ENCODE assay signal across 16 cellular contexts in genomic region chr2:240422683-240423329, GRCh38. TPM values are rescaled to one million over a fixed set of nuclear protein-coding genes. Genes with fewer than 3 reads are reported as not detected.
DNase-seq lines count a peak whose midpoint lies in the region; ATAC-seq and TF ChIP-seq lines count a peak whose summit lies in the region.
"Had no signal": no experiment of that assay in that cellular context is flagged by ENCODE, and none has a peak within 500 bp of the region (broad histone marks: within the 10 kb centered on the region; RNA-seq: fewer than 3 reads in every experiment).

No MANE protein-coding gene starts in this region.

- H3K9me3 ChIP-seq in osteoblast (ENCODE audit: low read depth, low read length), result peaks cover 3% of the 10 kb centered on the region

- no peak overlapping the region for H3K4me2 ChIP-seq in osteoblast (ENCODE audit: insufficient read depth, low read length)
- H3K4me2 ChIP-seq: A549, GM23338 had no signal

- no peaks in the 10 kb centered on the region for H3K36me3 ChIP-seq in osteoblast (ENCODE audit: insufficient read depth, low read length)
- H3K36me3 ChIP-seq: HAP-1 had no signal

- H4K20me1 ChIP-seq in osteoblast (ENCODE audit: insufficient read depth, low read length), result no peaks in the 10 kb centered on the region

- H3K27me3 ChIP-seq in osteoblast (ENCODE audit: insufficient read depth, low read length), result no peaks in the 10 kb centered on the region

- H3K4me3 ChIP-seq in coronary artery, result no peak overlapping the region
- H3K4me3 ChIP-seq in osteoblast (ENCODE audit: insufficient read depth, low read length), result no peak overlapping the region
- H3K4me3 ChIP-seq: A549, GM23338, HAP-1 had no signal

- no peak overlapping the region for H2AFZ ChIP-seq in osteoblast (ENCODE audit: low read length)
- H2AFZ ChIP-seq: GM23338 had no signal

- no peak overlapping the region for H3K27ac ChIP-seq in coronary artery
- H3K27ac ChIP-seq in osteoblast (ENCODE audit: low read depth, low read length), result no peak overlapping the region
- H3K27ac ChIP-seq: A549, HL-60 had no signal

- H3K79me2 ChIP-seq in osteoblast (ENCODE audit: insufficient read depth, low read length), result no peaks in the 10 kb centered on the region

- DNase-seq in coronary artery (ENCODE audit: low spot score), result peak; percentile 21
- DNase-seq in islet precursor cell, result peak; percentile 14
- peak; percentile 10 for DNase-seq in osteoblast (ENCODE audit: insufficient read length, low spot score, missing footprints)
- no peak for DNase-seq in GM03348 (ENCODE audit: low spot score)
- DNase-seq in KG1 (lab: John Stamatoyannopoulos, UW), result no peak
- DNase-seq: CD8-positive, alpha-beta T cell; COR-L47; DMS153; DMS79 treated with DMSO at 0.1 percent for 48 hours; EL; IMR-90 had no signal

- H3K4me1 ChIP-seq in osteoblast (ENCODE audit: insufficient read depth, low read length), result no peaks in the 10 kb centered on the region
- H3K4me1 ChIP-seq: HAP-1 had no signal

- no peak for ATAC-seq in HG03460 (IDR thresholded peaks at IDR 0.05; ENCODE audit: unreplicated experiment)
- ATAC-seq: A549; CD8-positive, alpha-beta T cell; GM23338 had no signal

- TF ChIP-seq CTCF in coronary artery (IDR thresholded peaks at IDR 0.05) (no peak), osteoblast (IDR thresholded peaks at IDR 0.05; ENCODE audit: extremely low read depth, low read depth, low read length) (no peak)

RNA-seq across cellular contexts. Expression of gene GPC1, which starts 12.7 kb away (rescaled TPM):
- 44.8 and 54.3 TPM in 2 replicates for total RNA-seq in osteoblast

Comparison
In these comparisons a context has a peak if more than half of its experiments do, and no peak if none do; other contexts are left out.
1. DNase-seq: peak in coronary artery (single experiment), islet precursor cell (single experiment) and osteoblast (single experiment); none in GM03348 (single experiment) and KG1 (single experiment).